ENCODE assay signal across 12 cellular contexts in genomic region chr3:160886421-160886820, GRCh38.
DNase-seq lines count a peak whose midpoint lies in the region; ATAC-seq, FAIRE-seq and TF ChIP-seq lines count a peak whose summit lies in the region.
"Had no signal": no experiment of that assay in that cellular context is flagged by ENCODE, and none has a peak within 500 bp of the region (broad histone marks: within the 10 kb centered on the region; RNA-seq: fewer than 3 reads in every experiment).

No MANE protein-coding gene starts in this region.

- H3K36me3 ChIP-seq in mesendoderm (ENCODE audit: control insufficient read depth, insufficient read depth, low read length) (no peaks in the 10 kb centered on the region), MM.1S (replicated peaks; ENCODE audit: insufficient read depth, low read length) (no peaks in the 10 kb centered on the region), kidney (ENCODE audit: control insufficient read depth in 1 of 2, insufficient read depth in 2 of 2, low read length in 2 of 2) (no peaks in the 10 kb centered on the region)
- H3K36me3 ChIP-seq: stomach had no signal

- H3K9me3 ChIP-seq in MM.1S (replicated peaks; ENCODE audit: insufficient read depth, low read length), result no peaks in the 10 kb centered on the region
- no peaks in the 10 kb centered on the region for H3K9me3 ChIP-seq in kidney (ENCODE audit: control insufficient read depth in 1 of 2, low read length in 2 of 2)

- no peaks in the 10 kb centered on the region for H4K20me1 ChIP-seq in MM.1S (ENCODE audit: insufficient read depth, low read length)

- H3K27me3 Mint-ChIP-seq in activated naive CD8-positive, alpha-beta T cell treated with anti-CD3 and anti-CD28 coated beads, Interleukin-2, amount 50 U/mL, for 24 hours, result peaks cover 2% of the 10 kb centered on the region

- no peak overlapping the region for H3K4me3 Mint-ChIP-seq in activated naive CD8-positive, alpha-beta T cell treated with anti-CD3 and anti-CD28 coated beads, Interleukin-2, amount 50 U/mL, for 24 hours
- H3K4me3 Mint-ChIP-seq: activated T-cell treated with anti-CD3 and anti-CD28 coated beads, Interleukin-2, amount 50 U/mL, for 24 hours had no signal

- H3K79me1 ChIP-seq in mesendoderm (ENCODE audit: low read length), result no peaks in the 10 kb centered on the region

- H3K27ac ChIP-seq in mesendoderm (ENCODE audit: low read depth, low read length) (no peak overlapping the region), MM.1S (ENCODE audit: low read length) (no peak overlapping the region), kidney (ENCODE audit: low read depth in 2 of 2, low read length in 2 of 2) (no peak overlapping the region)
- H3K27ac ChIP-seq: stomach had no signal

- no peak for TF ChIP-seq CTCF in MM.1S (IDR thresholded peaks at IDR 0.05; ENCODE audit: low read length)
- TF ChIP-seq CTCF in kidney (IDR thresholded peaks at IDR 0.05; ENCODE audit: borderline replicate concordance, extremely low read depth, insufficient read depth), result no peak

- peaks cover 15% of the 10 kb centered on the region for H3K9me3 Mint-ChIP-seq in activated naive CD8-positive, alpha-beta T cell treated with anti-CD3 and anti-CD28 coated beads, Interleukin-2, amount 50 U/mL, for 24 hours

- no peaks in the 10 kb centered on the region for H3K79me2 ChIP-seq in mesendoderm (ENCODE audit: control insufficient read depth, insufficient read depth, low read length)
- no peaks in the 10 kb centered on the region for H3K79me2 ChIP-seq in MM.1S (ENCODE audit: low read length)

- peak overlapping the region; percentile 15 for H3K18ac ChIP-seq in mesendoderm (ENCODE audit: low read length)

- H2AK5ac ChIP-seq in mesendoderm (ENCODE audit: low read length), result no peak overlapping the region

- H4K8ac ChIP-seq in mesendoderm (ENCODE audit: low read depth, low read length), result no peak overlapping the region

- no peak overlapping the region for H2BK15ac ChIP-seq in mesendoderm (replicated peaks; ENCODE audit: low read depth)

- no peak for FAIRE-seq in kidney (lab: Jason Lieb, UNC)

- no peak overlapping the region for H3K56ac ChIP-seq in mesendoderm (ENCODE audit: low read length)

- H3K27me3 ChIP-seq in mesendoderm (ENCODE audit: insufficient read depth, low read length, poor library complexity) (no peaks in the 10 kb centered on the region), MM.1S (replicated peaks; ENCODE audit: insufficient read depth, low read length) (no peaks in the 10 kb centered on the region)
- H3K27me3 ChIP-seq: stomach had no signal

- no peak overlapping the region for H2BK120ac ChIP-seq in mesendoderm (ENCODE audit: low read depth, low read length)

- H3K4me1 Mint-ChIP-seq in activated naive CD8-positive, alpha-beta T cell treated with anti-CD3 and anti-CD28 coated beads, Interleukin-2, amount 50 U/mL, for 24 hours, result no peaks in the 10 kb centered on the region

- no peak overlapping the region for H3K4me2 ChIP-seq in mesendoderm (ENCODE audit: low read length)
- no peak overlapping the region for H3K4me2 ChIP-seq in MM.1S (ENCODE audit: low read depth, low read length)

- WGBS in mesendoderm (ENCODE audit: extremely low coverage, insufficient coverage, low lambda C conversion rate), result no CpG with 5 or more reads among the region's 4 CpGs

- H3K4me1 ChIP-seq in mesendoderm (ENCODE audit: control insufficient read depth, low read depth, low read length), result peaks cover 5% of the 10 kb centered on the region
- H3K4me1 ChIP-seq in MM.1S (ENCODE audit: low read length), result no peaks in the 10 kb centered on the region
- H3K4me1 ChIP-seq in kidney (ENCODE audit: control insufficient read depth in 1 of 2, insufficient read depth in 1 of 2, low read depth in 1 of 2, low read length in 2 of 2), result peaks cover 5 to 9% of the 10 kb centered on the region in 2 donors

- H3K4me3 ChIP-seq in mesendoderm (ENCODE audit: low read length) (no peak overlapping the region), MM.1S (ENCODE audit: low read length) (no peak overlapping the region), kidney (ENCODE audit: low read length in 2 of 2) (no peak overlapping the region)
- H3K4me3 ChIP-seq: stomach had no signal

- no peaks in the 10 kb centered on the region for H3K9me2 ChIP-seq in MM.1S (replicated peaks; ENCODE audit: insufficient read depth, low read length)

- no peak overlapping the region for H2BK5ac ChIP-seq in mesendoderm (ENCODE audit: low read length)

- H3K9ac ChIP-seq in mesendoderm (ENCODE audit: low read length) (no peak overlapping the region), MM.1S (ENCODE audit: low read length) (no peak overlapping the region), kidney (ENCODE audit: low read length in 2 of 2) (no peak overlapping the region)

- ATAC-seq in GM18867 (IDR thresholded peaks at IDR 0.05; ENCODE audit: unreplicated experiment), result peak; percentile 82
- peak; percentile 94 for ATAC-seq in GM21717 (IDR thresholded peaks at IDR 0.05; ENCODE audit: unreplicated experiment)
- ATAC-seq in HG03159 (IDR thresholded peaks at IDR 0.05; ENCODE audit: unreplicated experiment), result peak; percentile 68
- ATAC-seq in activated naive CD8-positive, alpha-beta T cell treated with anti-CD3 and anti-CD28 coated beads, Interleukin-2, amount 50 U/mL, for 24 hours, result no peak

- no peak overlapping the region for H3K23ac ChIP-seq in mesendoderm (ENCODE audit: low read length)

- H4K5ac ChIP-seq in mesendoderm (ENCODE audit: low read length), result no peak overlapping the region

- no peak overlapping the region for H3K4ac ChIP-seq in mesendoderm (ENCODE audit: low read depth, low read length)

- H2AFZ ChIP-seq in MM.1S (ENCODE audit: low read length), result no peak overlapping the region

- H3K27ac Mint-ChIP-seq in activated naive CD8-positive, alpha-beta T cell treated with anti-CD3 and anti-CD28 coated beads, Interleukin-2, amount 50 U/mL, for 24 hours, result no peak overlapping the region
- H3K27ac Mint-ChIP-seq: activated T-cell treated with anti-CD3 and anti-CD28 coated beads, Interleukin-2, amount 50 U/mL, for 24 hours had no signal

- no peaks in the 10 kb centered on the region for H3F3A ChIP-seq in MM.1S (ENCODE audit: insufficient read depth, low read length)

- intact Hi-C loops in kidney (cut with DNase I), result no loop called here

- peaks cover 7% of the 10 kb centered on the region for H3K36me3 Mint-ChIP-seq in activated naive CD8-positive, alpha-beta T cell treated with anti-CD3 and anti-CD28 coated beads, Interleukin-2, amount 50 U/mL, for 24 hours (ENCODE audit: low read depth)

- DNase-seq in mesendoderm (no peak), MM.1S (no peak), kidney (no peak), NCI-H226 (no peak)
- no peak for DNase-seq in activated naive CD8-positive, alpha-beta T cell treated with anti-CD3 and anti-CD28 coated beads, Interleukin-2, amount 50 U/mL, for 24 hours
- DNase-seq: activated T-cell treated with anti-CD3 and anti-CD28 coated beads, Interleukin-2, amount 50 U/mL, for 24 hours; Calu3; T-helper 9 cell had no signal
